ENCODE assay signal across 11 cellular contexts in the genomic region with DNA sequence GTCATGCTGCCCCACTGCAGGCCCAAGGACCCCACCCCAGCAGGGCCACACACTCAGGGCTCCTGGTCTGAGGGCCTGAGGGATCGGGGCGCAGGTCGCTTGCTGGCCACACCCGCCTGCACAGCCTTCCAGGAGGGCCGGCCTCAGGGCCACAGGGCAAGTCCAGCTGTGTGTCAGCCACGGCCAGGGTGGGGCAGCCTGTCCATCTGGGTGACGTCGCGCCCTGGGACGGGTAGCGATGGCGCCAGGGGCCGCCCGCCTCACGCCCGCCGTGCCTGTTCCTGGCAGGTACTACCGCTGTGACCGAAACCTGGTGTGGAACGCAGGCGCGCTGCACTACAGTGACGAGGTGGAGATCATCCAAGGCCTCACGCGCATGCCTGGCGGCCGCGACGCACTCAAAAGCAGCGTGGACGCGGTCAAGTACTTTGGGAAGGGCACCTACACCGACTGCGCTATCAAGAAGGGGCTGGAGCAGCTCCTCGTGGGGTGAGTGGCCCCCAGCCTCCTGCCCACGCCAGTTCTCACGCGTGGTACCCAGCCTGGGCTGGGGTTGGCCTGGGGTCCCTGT. TPM values are rescaled to one million over a fixed set of nuclear protein-coding genes. Genes with fewer than 3 reads are reported as not detected.
DNase-seq lines count a peak whose midpoint lies in the region; ATAC-seq and TF ChIP-seq lines count a peak whose summit lies in the region.
"Had no signal": no experiment of that assay in that cellular context is flagged by ENCODE, and none has a peak within 500 bp of the region (broad histone marks: within the 10 kb centered on the region; RNA-seq: fewer than 3 reads in every experiment).

No MANE protein-coding gene starts in this region.

- no peak for ATAC-seq in HG02938 (IDR thresholded peaks at IDR 0.05; ENCODE audit: unreplicated experiment)
- ATAC-seq: activated CD4-positive, CD25-positive, alpha-beta regulatory T cell treated with anti-CD3 and anti-CD28 coated beads, Interleukin-2, amount 50 U/mL, for 24 hours had no signal

- peak overlapping the region; percentile 4 for H3K4ac ChIP-seq in neuronal stem cell (ENCODE audit: low read length)

- H4K91ac ChIP-seq in neuronal stem cell (ENCODE audit: low read depth, low read length, poor library complexity) = peak overlapping the region; percentile 75

- H3K79me1 ChIP-seq in neuronal stem cell (ENCODE audit: low read depth, low read length) = peaks cover 5% of the 10 kb centered on the region

- TF ChIP-seq POLR2A in esophagus squamous epithelium (IDR thresholded peaks at IDR 0.05) = peak in 1 of 4 donors; percentile 36

- no peak overlapping the region for H2BK120ac ChIP-seq in neuronal stem cell (ENCODE audit: low read depth, low read length)

- H3K27ac ChIP-seq in esophagus squamous epithelium = peak overlapping the region; percentile 72 to 89 (median 80)
- no peak overlapping the region for H3K27ac ChIP-seq in neuronal stem cell (replicated peaks; ENCODE audit: low read length)

- H2AK5ac ChIP-seq in neuronal stem cell (ENCODE audit: low read depth, low read length) = peak overlapping the region; percentile 34

- H3K18ac ChIP-seq in neuronal stem cell (ENCODE audit: low read length) = no peak overlapping the region

- no peak overlapping the region for H3K4me2 ChIP-seq in neuronal stem cell (ENCODE audit: insufficient read depth, low read length, poor library complexity, severe bottlenecking)

- in situ Hi-C loops in ACHN (cut with HindIII; ENCODE audit: low pct_ligation_motif_present, low pct_unique_long_range_greater_than_20kb, low sequenced_read_pairs) = no loop called here

- CTCF ChIA-PET in AG04449 (lab: Yijun Ruan, JAX) = interaction anchor here (1.3 kb wide), 1 partner anchor 114 kb away, joined by 3 read pairs; a partner anchor contains a TSS

- peak overlapping the region; percentile 44 for H3K9ac ChIP-seq in neuronal stem cell (ENCODE audit: low read depth, low read length, poor library complexity)

- no peak for TF ChIP-seq CTCF in AG04449 (IDR thresholded peaks at IDR 0.05; ENCODE audit: insufficient read depth, low read length, missing control alignments)
- TF ChIP-seq CTCF in esophagus squamous epithelium (IDR thresholded peaks at IDR 0.05) = no peak

- peak overlapping the region; percentile 31 for H2BK12ac ChIP-seq in neuronal stem cell (ENCODE audit: low read length)

- H3K27me3 ChIP-seq in MG63 (no peaks in the 10 kb centered on the region), esophagus squamous epithelium (peaks cover 0 to 31% (median 0%) of the 10 kb centered on the region in 4 donors), neuronal stem cell (ENCODE audit: control insufficient read depth in 3 of 3, insufficient read depth in 3 of 3, low read depth in 1 of 3, low read length in 3 of 3) (peaks cover 0 to 15% (median 0%) of the 10 kb centered on the region in 3 experiments)

- no CpG with 5 or more reads among the region's 38 CpGs for WGBS in esophagus squamous epithelium, 2 donors
- WGBS in neuronal stem cell (ENCODE audit: extremely low coverage in 2 of 2, insufficient read length in 2 of 2, insufficient replicate concordance in 1 of 2), 2 donors = no CpG with 5 or more reads among the region's 38 CpGs

- H3K23ac ChIP-seq in neuronal stem cell (ENCODE audit: low read depth, low read length, poor library complexity) = peak overlapping the region; percentile 93

- H3K4me1 ChIP-seq in esophagus squamous epithelium (peaks cover 0 to 77% (median 16%) of the 10 kb centered on the region in 3 donors), neuronal stem cell (ENCODE audit: control insufficient read depth in 2 of 2, insufficient read depth in 1 of 2, low read depth in 1 of 2, low read length in 2 of 2) (peaks cover 8 to 9% of the 10 kb centered on the region in 2 donors)

- 0 out of 2 replicates have a peak, but pooled peaks cover 2% of the 10 kb centered on the region for H3K9me3 ChIP-seq in MG63
- no peaks in the 10 kb centered on the region for H3K9me3 ChIP-seq in esophagus squamous epithelium
- no peaks in the 10 kb centered on the region for H3K9me3 ChIP-seq in neuronal stem cell (replicated peaks in 1 of 2; ENCODE audit: control insufficient read depth in 2 of 2, insufficient read depth in 1 of 2, low read depth in 1 of 2, low read length in 2 of 2)

- no peak overlapping the region for H2BK15ac ChIP-seq in neuronal stem cell (ENCODE audit: low read length)

- no peak for DNase-seq in AG04449 (ENCODE audit: low read depth, low spot score)
- DNase-seq in MG63 = no peak
- no peak for DNase-seq in esophagus squamous epithelium (lab: John Stamatoyannopoulos, UW)
- no peak for DNase-seq in neuronal stem cell (ENCODE audit: low spot score)
- no peak for DNase-seq in NCI-H146 (lab: John Stamatoyannopoulos, UW)
- no peak for DNase-seq in NCI-H446 (lab: John Stamatoyannopoulos, UW)
- no peak for DNase-seq in ACHN
- DNase-seq: amygdala, OCI-M1 had no signal

- H3K14ac ChIP-seq in neuronal stem cell (ENCODE audit: low read length) = no peak overlapping the region

- POLR2A ChIA-PET in AG04449 (lab: Yijun Ruan, JAX) = interaction anchor here (1.2 to 3.1 kb wide), 2 partner anchors 44 to 108 kb away, joined by 3 to 9 read pairs; no protein-coding TSS in a partner anchor

- intact Hi-C loops in esophagus squamous epithelium (cut with DNase I) = no loop called here

- H3K36me3 ChIP-seq in MG63 (peaks cover 63% of the 10 kb centered on the region), esophagus squamous epithelium (peaks cover 0 to 27% (median 12%) of the 10 kb centered on the region in 3 donors), neuronal stem cell (replicated peaks in 1 of 2; ENCODE audit: control insufficient read depth in 2 of 2, insufficient read depth in 2 of 2, low read length in 2 of 2) (peaks cover 3 to 37% of the 10 kb centered on the region in 2 donors)

- H2AFZ ChIP-seq in neuronal stem cell (ENCODE audit: low read length) = no peak overlapping the region

- no peak overlapping the region for H2BK5ac ChIP-seq in neuronal stem cell (ENCODE audit: low read length)

- peak overlapping the region; percentile 87 for H4K8ac ChIP-seq in neuronal stem cell (ENCODE audit: low read depth, low read length)

- peak overlapping the region; percentile 84 for H3K4me3 ChIP-seq in AG04449 (ENCODE audit: low read depth, low read length)
- H3K4me3 ChIP-seq in MG63 = peak overlapping the region; percentile 96
- peak overlapping the region; percentile 48 to 78 (median 64) for H3K4me3 ChIP-seq in esophagus squamous epithelium
- H3K4me3 ChIP-seq in neuronal stem cell (ENCODE audit: low read length in 2 of 2) = no peak overlapping the region

RNA-seq across cellular contexts. Expression of a gene that starts 2.5 kb away (rescaled TPM):
- 817 and 868 TPM in 2 replicates for total RNA-seq in MG63 (2014; rRNA removed; shearing (Covaris generic); ENCODE audit: low replicate concordance)
- total RNA-seq in esophagus squamous epithelium = 100 to 1,000 TPM in 1 of 4 donors, 10 to 100 TPM in 3; 25.0 to 242 (median 54.9) TPM
- polyA plus RNA-seq in neuronal stem cell (2013, experiment 1 of 2) = 54.3 TPM
- polyA plus RNA-seq in neuronal stem cell (2013, experiment 2 of 2) = 53.4 TPM

Comparison
In these comparisons a context has a peak if more than half of its experiments do, and no peak if none do; other contexts are left out.
1. H3K4me3 ChIP-seq: peak in AG04449 (single experiment), MG63 (single experiment) and esophagus squamous epithelium (4 of 4); none in neuronal stem cell (0 of 2).